1 cellular context compared by ENCODE assay signal in genomic region chr10:78385599-78385998, GRCh38.
TF ChIP-seq lines count a peak whose summit lies in the region.

No MANE protein-coding gene starts in this region.

TF ChIP-seq in Ishikawa, 13 proteins besides CTCF, POLR2A, EP300 and RAD21 (continued from another document):
- no peak for TF ChIP-seq TAF1 (IDR thresholded peaks at IDR 0.05; ENCODE audit: low read depth)
